In the genomic region with DNA sequence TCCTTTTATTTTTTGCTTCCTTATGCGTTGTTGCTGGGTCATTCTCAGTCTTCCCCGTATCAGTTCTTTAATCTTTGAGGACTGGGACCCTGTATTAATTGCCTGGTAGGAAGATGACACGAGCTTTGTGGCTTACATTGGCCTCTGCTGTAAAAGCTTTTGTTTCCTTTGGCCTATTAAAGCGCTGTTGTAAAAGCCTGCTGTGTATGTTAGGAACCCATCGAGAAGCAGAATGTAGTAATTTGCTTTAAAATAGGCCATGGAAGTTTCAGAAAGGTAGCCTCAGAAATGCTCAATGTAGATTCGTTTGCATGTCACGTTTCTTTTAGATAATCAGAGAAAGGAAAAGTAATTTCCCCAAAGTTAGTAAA, we compare ENCODE assay signal across 8 cellular contexts.
DNase-seq lines count a peak whose midpoint lies in the region; ATAC-seq and TF ChIP-seq lines count a peak whose summit lies in the region.

No MANE protein-coding gene starts in this region.

- peak overlapping the region; percentile 93 to 98 for H3K27ac ChIP-seq in testis

- DNase-seq in activated naive CD8-positive, alpha-beta T cell treated with anti-CD3 and anti-CD28 coated beads, Interleukin-2, amount 50 U/mL, for 24 hours, result no peak
- DNase-seq in immature natural killer cell (no peak), testis (no peak), SHP77 treated with DMSO at 0.1 percent for 48 hours (lab: John Stamatoyannopoulos, UW) (no peak), hepatic stellate cell (ENCODE audit: low spot score) (no peak), nucleus accumbens (lab: John Stamatoyannopoulos, UW) (no peak)

- peak; percentile 10 for ATAC-seq in GM18868 (IDR thresholded peaks at IDR 0.05; ENCODE audit: unreplicated experiment)
- ATAC-seq in HG02885 (IDR thresholded peaks at IDR 0.05; ENCODE audit: poor library complexity, unreplicated experiment), result peak; percentile 6
- no peak for ATAC-seq in activated naive CD8-positive, alpha-beta T cell treated with anti-CD3 and anti-CD28 coated beads, Interleukin-2, amount 50 U/mL, for 24 hours

- peak overlapping the region; percentile 83 for H3K4me3 Mint-ChIP-seq in activated naive CD8-positive, alpha-beta T cell treated with anti-CD3 and anti-CD28 coated beads, Interleukin-2, amount 50 U/mL, for 24 hours
- H3K4me3 Mint-ChIP-seq in immature natural killer cell, result peak overlapping the region; percentile 89 to 97 (median 96)

- H3K27me3 Mint-ChIP-seq in activated naive CD8-positive, alpha-beta T cell treated with anti-CD3 and anti-CD28 coated beads, Interleukin-2, amount 50 U/mL, for 24 hours, result peaks cover 3% of the 10 kb centered on the region
- peaks cover 9 to 15% (median 14%) of the 10 kb centered on the region in 3 donors for H3K27me3 Mint-ChIP-seq in immature natural killer cell (ENCODE audit: low read depth in 3 of 3)

- TF ChIP-seq POLR2A in testis (IDR thresholded peaks at IDR 0.05), result no peak

- peaks cover 19% of the 10 kb centered on the region for H3K4me1 ChIP-seq in testis

- no peak for TF ChIP-seq CTCF in testis (IDR thresholded peaks at IDR 0.05)

- H3K36me3 ChIP-seq in testis (ENCODE audit: low read depth, missing control alignments), result no peaks in the 10 kb centered on the region

- intact Hi-C loops in testis (cut with DNase I; ENCODE audit: low total_unique reads), result loop anchor here (5.0 to 10.0 kb wide), 4 partner anchors 102 to 956 kb away; a partner anchor contains a TSS

- H3K27me3 ChIP-seq in testis, result no peaks in the 10 kb centered on the region

- H3K36me3 Mint-ChIP-seq in activated naive CD8-positive, alpha-beta T cell treated with anti-CD3 and anti-CD28 coated beads, Interleukin-2, amount 50 U/mL, for 24 hours (ENCODE audit: low read depth), result peaks cover 5% of the 10 kb centered on the region
- H3K36me3 Mint-ChIP-seq in immature natural killer cell, result peaks cover 0 to 3% (median 0%) of the 10 kb centered on the region in 3 donors

- H3K9me3 Mint-ChIP-seq in activated naive CD8-positive, alpha-beta T cell treated with anti-CD3 and anti-CD28 coated beads, Interleukin-2, amount 50 U/mL, for 24 hours, result peaks cover 5% of the 10 kb centered on the region
- peaks cover 0 to 1% (median 0%) of the 10 kb centered on the region in 6 donors for H3K9me3 Mint-ChIP-seq in immature natural killer cell

- H3K4me3 ChIP-seq in testis, result peak overlapping the region; percentile 55 to 69

- H3K27ac Mint-ChIP-seq in activated naive CD8-positive, alpha-beta T cell treated with anti-CD3 and anti-CD28 coated beads, Interleukin-2, amount 50 U/mL, for 24 hours, result peak overlapping the region; percentile 100
- peak overlapping the region; percentile 98 to 100 (median 99) for H3K27ac Mint-ChIP-seq in immature natural killer cell

- H3K4me1 Mint-ChIP-seq in activated naive CD8-positive, alpha-beta T cell treated with anti-CD3 and anti-CD28 coated beads, Interleukin-2, amount 50 U/mL, for 24 hours, result peaks cover 58% of the 10 kb centered on the region
- peaks cover 38 to 41% of the 10 kb centered on the region in 2 donors for H3K4me1 Mint-ChIP-seq in immature natural killer cell

- 1 to 3% methylated on average over 7 of the region's 7 CpGs for WGBS in testis, 2 donors

- H3K9me3 ChIP-seq in testis, result no peaks in the 10 kb centered on the region
